Comparison of ENCODE assay signal across 8 cellular contexts in genomic region chr5:180803181-180804128, GRCh38. TPM values are rescaled to one million over a fixed set of nuclear protein-coding genes. Genes with fewer than 3 reads are reported as not detected.
DNase-seq lines count a peak whose midpoint lies in the region; ATAC-seq and TF ChIP-seq lines count a peak whose summit lies in the region.

No MANE protein-coding gene starts in this region.

- H3K4me2 ChIP-seq in BLaER1 treated with 17β-estradiol and CSF1 and Interleukin-3, amounts not matched to agents 10 nM and 100 nM = peak overlapping the region; percentile 92 to 99 (median 98)

- peak overlapping the region; percentile 91 to 100 (median 99) for H3K27ac ChIP-seq in BLaER1 treated with 17β-estradiol and CSF1 and Interleukin-3, amounts not matched to agents 10 nM and 100 nM

- H3K9ac ChIP-seq in BLaER1 treated with 17β-estradiol and CSF1 and Interleukin-3, amounts not matched to agents 10 nM and 100 nM = peak overlapping the region; percentile 97 to 100 (median 99)

- H3K27me3 ChIP-seq in BLaER1 treated with 17β-estradiol and CSF1 and Interleukin-3, amounts not matched to agents 10 nM and 100 nM = no peaks in the 10 kb centered on the region

- H3K4me3 ChIP-seq in BLaER1 treated with 17β-estradiol and CSF1 and Interleukin-3, amounts not matched to agents 10 nM and 100 nM = peak overlapping the region; percentile 88 to 96 (median 94)
- H3K4me3 ChIP-seq in choroid plexus epithelial cell (ENCODE audit: low read depth, low read length) = peak overlapping the region; percentile 99

- H3K36me3 ChIP-seq in BLaER1 treated with 17β-estradiol and CSF1 and Interleukin-3, amounts not matched to agents 10 nM and 100 nM = peaks cover 15 to 61% (median 29%) of the 10 kb centered on the region in 11 experiments; a peak in 21 of 22 replicates

- no peaks in the 10 kb centered on the region for H3K9me3 ChIP-seq in BLaER1 treated with 17β-estradiol and CSF1 and Interleukin-3, amounts not matched to agents 10 nM and 100 nM (replicated peaks in 1 of 11)

- peak; percentile 53 for ATAC-seq in GM19455 (IDR thresholded peaks at IDR 0.05; ENCODE audit: unreplicated experiment)

- DNase-seq in HT-29 (ENCODE audit: low spot score) (peak; percentile 20), choroid plexus epithelial cell (ENCODE audit: low read depth) (peak; percentile 48), lung microvascular endothelial cell (ENCODE audit: low read depth in 2 of 2) (peak; percentile 34 to 57), NCI-H1105 (lab: John Stamatoyannopoulos, UW) (no peak)
- peak; percentile 82 for DNase-seq in activated CD4-positive, CD25-positive, alpha-beta regulatory T cell treated with anti-CD3 and anti-CD28 coated beads, Interleukin-2, amount 50 U/mL, for 72 hours
- peak; percentile 51 for DNase-seq in stimulated activated CD8-positive, alpha-beta memory T cell treated with anti-CD3 and anti-CD28 coated beads, Interleukin-15, amount 100 ng/mL, for 24 hours (ENCODE audit: low read depth)

- H4K20me1 ChIP-seq in BLaER1 treated with 17β-estradiol and CSF1 and Interleukin-3, amounts not matched to agents 10 nM and 100 nM = peaks cover 36 to 65% (median 41%) of the 10 kb centered on the region in 11 experiments

- peaks cover 73 to 89% (median 82%) of the 10 kb centered on the region in 10 experiments for H3K4me1 ChIP-seq in BLaER1 treated with 17β-estradiol and CSF1 and Interleukin-3, amounts not matched to agents 10 nM and 100 nM

- TF ChIP-seq CTCF in choroid plexus epithelial cell (conservative IDR thresholded peaks at IDR 0.05; ENCODE audit: low read depth, low read length) = peak; percentile 40

RNA-seq across cellular contexts. Expression of gene MGAT1, which starts 0.8 kb away (rescaled TPM):
- total RNA-seq in HT-29 (2014; rRNA removed; shearing (Covaris generic)) = 96.1 and 102 TPM in 2 replicates
- total RNA-seq in lung microvascular endothelial cell = 65.8 and 129 TPM in 2 replicates

RNA-seq across cellular contexts. Expression of gene ZFP62, which starts 57.6 kb away (rescaled TPM):
- 9.9 and 15.9 TPM in 2 replicates for total RNA-seq in HT-29 (2014; rRNA removed; shearing (Covaris generic))
- total RNA-seq in lung microvascular endothelial cell = 10.5 and 13.7 TPM in 2 replicates
